In genomic region chr4:184356366-184356765, GRCh38 we compare ENCODE assay signal across 21 cellular contexts.
A peak's percentile ranks its signal among the peaks of the same experiment; 100 is the strongest.
DNase-seq lines count a peak whose midpoint lies in the region; ATAC-seq and TF ChIP-seq lines count a peak whose summit lies in the region.
"Had no signal": no experiment of that assay in that cellular context is flagged by ENCODE, and none has a peak within 500 bp of the region (broad histone marks: within the 10 kb centered on the region; RNA-seq: fewer than 3 reads in every experiment).

No MANE protein-coding gene starts in this region.

- no peaks in the 10 kb centered on the region for H3K9me3 Mint-ChIP-seq in natural killer cell
- H3K9me3 Mint-ChIP-seq in natural killer cell treated with Interleukin-12 subunit alpha and Interleukin-12 subunit beta and Interleukin-15 and Interleukin-18, amount 100 ng/mL, for 72 hours = no peaks in the 10 kb centered on the region

- intact Hi-C loops in natural killer cell (cut with micrococcal nuclease) = no loop called here
- intact Hi-C loops in mammary epithelial cell (cut with micrococcal nuclease) = no loop called here

- H3K36me3 ChIP-seq in mammary epithelial cell (ENCODE audit: insufficient read depth, low read length) = no peaks in the 10 kb centered on the region
- H3K36me3 ChIP-seq in muscle layer of duodenum (ENCODE audit: control insufficient read depth in 1 of 2, insufficient read depth in 2 of 2, low read length in 2 of 2) = no peaks in the 10 kb centered on the region
- H3K36me3 ChIP-seq: ovary, WERI-Rb-1 had no signal

- no peaks in the 10 kb centered on the region for H3K79me2 ChIP-seq in mammary epithelial cell (ENCODE audit: insufficient read depth, low read length)

- WGBS in mammary epithelial cell (ENCODE audit: low coverage, missing lambda C conversion rate) = 7% methylated on average over 7 of the region's 7 CpGs

- no peaks in the 10 kb centered on the region for H4K20me1 ChIP-seq in mammary epithelial cell (ENCODE audit: insufficient read depth, low read length)

- no peaks in the 10 kb centered on the region for H3K9me3 ChIP-seq in mammary epithelial cell (replicated peaks; ENCODE audit: insufficient read depth, low read length)
- no peaks in the 10 kb centered on the region for H3K9me3 ChIP-seq in muscle layer of duodenum (ENCODE audit: control insufficient read depth in 1 of 2, low read length in 2 of 2)
- H3K9me3 ChIP-seq: ovary, SK-N-SH had no signal

- no peaks in the 10 kb centered on the region for H3K27me3 Mint-ChIP-seq in natural killer cell (ENCODE audit: low read depth in 2 of 2)
- H3K27me3 Mint-ChIP-seq in natural killer cell treated with Interleukin-12 subunit alpha and Interleukin-12 subunit beta and Interleukin-15 and Interleukin-18, amount 100 ng/mL, for 72 hours = no peaks in the 10 kb centered on the region

- H3K9ac ChIP-seq in mammary epithelial cell (ENCODE audit: insufficient read depth, low read length) = no peak overlapping the region
- H3K9ac ChIP-seq: SK-N-SH had no signal

- ATAC-seq in natural killer cell (no peak), GM21447 (IDR thresholded peaks at IDR 0.05; ENCODE audit: unreplicated experiment) (no peak)
- ATAC-seq in natural killer cell treated with Interleukin-12 subunit alpha and Interleukin-12 subunit beta and Interleukin-15 and Interleukin-18, amount 100 ng/mL, for 72 hours = no peak
- ATAC-seq: sciatic nerve had no signal

- dilution Hi-C loops in mammary epithelial cell (cut with HindIII; ENCODE audit: low sequenced_read_pairs) = no loop called here

- H3K4me3 ChIP-seq in mammary epithelial cell (replicated peaks in 1 of 3; ENCODE audit: insufficient read depth in 1 of 3, low read depth in 2 of 3, low read length in 3 of 3) (no peak overlapping the region), muscle layer of duodenum (ENCODE audit: low read depth in 1 of 2, low read length in 2 of 2) (no peak overlapping the region)
- H3K4me3 ChIP-seq: ovary had no signal

- in situ Hi-C loops in mammary epithelial cell (cut with MboI; ENCODE audit: low sequenced_read_pairs in 2 of 2) = no loop called here

- H3K27ac ChIP-seq in mammary epithelial cell (ENCODE audit: insufficient read depth, low read depth, low read length) = no peak overlapping the region
- peak overlapping the region; percentile 17 for H3K27ac ChIP-seq in muscle layer of duodenum (ENCODE audit: low read length)
- H3K27ac ChIP-seq: ovary, RWPE1, WERI-Rb-1 had no signal

- H3K4me1 Mint-ChIP-seq in natural killer cell = peaks cover 18 to 26% of the 10 kb centered on the region in 2 donors
- peaks cover 19 to 30% of the 10 kb centered on the region in 2 donors for H3K4me1 Mint-ChIP-seq in natural killer cell treated with Interleukin-12 subunit alpha and Interleukin-12 subunit beta and Interleukin-15 and Interleukin-18, amount 100 ng/mL, for 72 hours (ENCODE audit: low read depth in 2 of 2)

- H3K27me3 ChIP-seq in mammary epithelial cell (ENCODE audit: insufficient read depth, low read length) (no peaks in the 10 kb centered on the region), muscle layer of duodenum (ENCODE audit: low read depth, low read length) (no peaks in the 10 kb centered on the region)
- H3K27me3 ChIP-seq: ovary had no signal

- no TSS peak for BruUV-seq in mammary epithelial cell (replicated peaks; lab: Mats Ljungman, UMichigan)

- TF ChIP-seq CTCF in natural killer cell (IDR thresholded peaks at IDR 0.05) = no peak
- TF ChIP-seq CTCF in mammary epithelial cell (conservative IDR thresholded peaks at IDR 0.05 in 1 of 2, IDR thresholded peaks at IDR 0.05 in 1 of 2; ENCODE audit: extremely low read depth in 1 of 2, insufficient read depth in 1 of 2, low read depth in 1 of 2, low read length in 2 of 2) = no peak

- H3K36me3 Mint-ChIP-seq in natural killer cell = no peaks in the 10 kb centered on the region
- no peaks in the 10 kb centered on the region for H3K36me3 Mint-ChIP-seq in natural killer cell treated with Interleukin-12 subunit alpha and Interleukin-12 subunit beta and Interleukin-15 and Interleukin-18, amount 100 ng/mL, for 72 hours

- H3K4me1 ChIP-seq in mammary epithelial cell (ENCODE audit: insufficient read depth, low read length) = peaks cover 21% of the 10 kb centered on the region
- H3K4me1 ChIP-seq in muscle layer of duodenum (ENCODE audit: control insufficient read depth in 1 of 2, insufficient read depth in 2 of 2, low read length in 2 of 2) = peaks cover 0 to 5% of the 10 kb centered on the region in 2 donors

- H2AFZ ChIP-seq in mammary epithelial cell (ENCODE audit: low read depth, low read length) = peak overlapping the region; percentile 84

- H3K4me3 Mint-ChIP-seq in natural killer cell = no peak overlapping the region
- H3K4me3 Mint-ChIP-seq in natural killer cell treated with Interleukin-12 subunit alpha and Interleukin-12 subunit beta and Interleukin-15 and Interleukin-18, amount 100 ng/mL, for 72 hours = no peak overlapping the region

- peak overlapping the region; percentile 79 to 82 for H3K27ac Mint-ChIP-seq in natural killer cell
- peak overlapping the region in 1 of 2 donors; percentile 27 for H3K27ac Mint-ChIP-seq in natural killer cell treated with Interleukin-12 subunit alpha and Interleukin-12 subunit beta and Interleukin-15 and Interleukin-18, amount 100 ng/mL, for 72 hours

- DNase-seq in natural killer cell (no peak), mammary epithelial cell (peak; percentile 49), ureter (ENCODE audit: low spot score) (peak; percentile 36), NCI-H1436 treated with DMSO at 0.1 percent for 48 hours (lab: John Stamatoyannopoulos, UW) (no peak), NCI-H2227 (lab: John Stamatoyannopoulos, UW; ENCODE audit: unreplicated experiment) (no peak)
- DNase-seq in natural killer cell treated with Interleukin-12 subunit alpha and Interleukin-12 subunit beta and Interleukin-15 and Interleukin-18, amount 100 ng/mL, for 72 hours (ENCODE audit: low spot score) = no peak
- DNase-seq: activated naive CD4-positive, alpha-beta T cell; central memory CD4-positive, alpha-beta T cell; dermis blood vessel endothelial cell; HCEC 1CT; KG1; kidney; NCI-H146; NCI-H2171; ovary; SK-N-SH; WERI-Rb-1 had no signal

- CTCF ChIA-PET in mammary epithelial cell (lab: Charles Lee; ENCODE audit: low non-redundant PET) = no interaction called here

- peak overlapping the region; percentile 6 for H3K4me2 ChIP-seq in mammary epithelial cell (ENCODE audit: insufficient read depth, low read depth, low read length)
- H3K4me2 ChIP-seq: SK-N-SH had no signal

Comparison
In these comparisons a context has a peak if more than half of its experiments do, and no peak if none do; other contexts are left out.
1. DNase-seq: peak in mammary epithelial cell (single experiment) and ureter (single experiment); none in natural killer cell (single experiment), natural killer cell treated with Interleukin-12 subunit alpha and Interleukin-12 subunit beta and Interleukin-15 and Interleukin-18, amount 100 ng/mL, for 72 hours (single experiment), NCI-H1436 treated with DMSO at 0.1 percent for 48 hours (single experiment) and NCI-H2227 (single experiment).